ENCODE assay signal across 29 cellular contexts in the genomic region with DNA sequence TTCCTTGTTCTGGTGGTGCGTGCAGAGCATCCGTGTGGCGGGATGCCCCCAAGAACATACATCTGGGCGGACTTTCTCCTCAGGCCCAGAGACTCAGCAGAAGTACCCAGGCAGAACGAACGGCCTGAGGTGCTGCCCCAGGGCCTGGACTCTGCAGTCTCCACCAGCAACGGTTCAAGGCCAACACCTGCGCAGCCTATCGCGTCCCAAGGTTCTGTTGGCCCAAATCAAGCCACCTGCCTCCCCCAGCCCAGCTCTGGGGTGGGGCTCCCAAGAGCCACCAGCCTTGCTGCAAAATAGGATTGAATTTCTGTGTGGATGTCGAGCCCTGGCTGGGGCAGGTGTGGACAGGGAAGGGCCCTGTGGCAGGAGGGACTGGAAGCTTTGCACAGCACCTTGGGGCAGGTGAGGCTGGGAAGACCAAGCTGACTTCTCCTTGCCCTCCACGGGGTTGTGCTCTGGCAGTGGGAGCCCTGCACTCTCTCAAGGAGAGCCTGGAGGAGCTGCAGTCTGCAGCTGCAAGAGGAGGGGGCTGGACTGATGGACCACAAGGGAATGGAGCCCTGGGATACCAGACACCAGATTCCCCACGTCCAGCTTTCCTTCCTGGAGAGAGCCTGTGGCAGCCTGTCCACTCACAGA.
"Had no signal": no experiment of that assay in that cellular context is flagged by ENCODE, and none has a peak within 500 bp of the region (broad histone marks: within the 10 kb centered on the region; RNA-seq: fewer than 3 reads in every experiment).

No MANE protein-coding gene starts in this region.

- H3K36me3 ChIP-seq: Peyer's patch, SJSA1 had no signal

- H3K27ac ChIP-seq: KMS-11, Peyer's patch, SJSA1 had no signal

- H3K27ac Mint-ChIP-seq: activated CD4-positive, alpha-beta T cell treated with anti-CD3 and anti-CD28 coated beads, Interleukin-2, amount 10 ng/mL, durations not matched to agents 24 days and 14 days; activated CD8-positive, alpha-beta T cell treated with anti-CD3 and anti-CD28 coated beads for 36 hours; activated naive CD4-positive, alpha-beta T cell treated with anti-CD3 and anti-CD28 coated beads for 36 hours; activated naive CD8-positive, alpha-beta T cell; activated naive CD8-positive, alpha-beta T cell treated with anti-CD3 and anti-CD28 coated beads, Interleukin-2, amount 50 U/mL, for 24 hours; activated T-helper 1 cell treated with anti-CD3 and anti-CD28 coated beads, Interleukin-12 subunit alpha, Interleukin-12 subunit beta, Interleukin-2, Interleukin-4 antibody, amounts not matched to agents 30 ng/mL and 10 ng/mL and 1 ng/mL, durations not matched to agents 14 hours and 24 hours and 36 hours; T-helper 1 cell treated with Interleukin-12 subunit alpha and Interleukin-12 subunit beta and Interleukin-4 antibody, amounts not matched to agents 30 μg/mL and 1 μg/mL, for 36 hours; T-helper 2 cell treated with Interferon-gamma antibody and Interleukin-4, amounts not matched to agents 5 μg/mL and 100 μg/mL, for 36 hours had no signal

- H3K27me3 ChIP-seq: Peyer's patch, SJSA1 had no signal

- H3K9me3 ChIP-seq: Peyer's patch, SJSA1, SK-N-SH had no signal

- H3K4me3 Mint-ChIP-seq: activated CD4-positive, alpha-beta T cell treated with anti-CD3 and anti-CD28 coated beads, Interleukin-2, amount 10 ng/mL, durations not matched to agents 24 days and 14 days; activated CD8-positive, alpha-beta T cell treated with anti-CD3 and anti-CD28 coated beads for 36 hours; activated naive CD4-positive, alpha-beta T cell treated with anti-CD3 and anti-CD28 coated beads for 36 hours; activated naive CD8-positive, alpha-beta T cell; activated naive CD8-positive, alpha-beta T cell treated with anti-CD3 and anti-CD28 coated beads, Interleukin-2, amount 50 U/mL, for 24 hours; activated T-cell treated with anti-CD3 and anti-CD28 coated beads, Interleukin-2, amount 50 U/mL, for 4 hours; activated T-helper 1 cell treated with anti-CD3 and anti-CD28 coated beads, Interleukin-12 subunit alpha, Interleukin-12 subunit beta, Interleukin-2, Interleukin-4 antibody, amounts not matched to agents 30 ng/mL and 10 ng/mL and 1 ng/mL, durations not matched to agents 14 hours and 24 hours and 36 hours; brain; T-helper 1 cell treated with Interleukin-12 subunit alpha and Interleukin-12 subunit beta and Interleukin-4 antibody, amounts not matched to agents 30 μg/mL and 1 μg/mL, for 36 hours; T-helper 2 cell treated with Interferon-gamma antibody and Interleukin-4, amounts not matched to agents 5 μg/mL and 100 μg/mL, for 36 hours had no signal

- H3K4me1 ChIP-seq: Peyer's patch, SJSA1 had no signal

- H3K4me1 Mint-ChIP-seq: activated CD4-positive, alpha-beta T cell treated with anti-CD3 and anti-CD28 coated beads, Interleukin-2, amount 10 ng/mL, durations not matched to agents 24 days and 14 days; activated naive CD8-positive, alpha-beta T cell treated with anti-CD3 and anti-CD28 coated beads, Interleukin-2, amount 50 U/mL, for 24 hours had no signal

- H3K9me3 Mint-ChIP-seq: activated CD4-positive, alpha-beta T cell treated with anti-CD3 and anti-CD28 coated beads, Interleukin-2, amount 10 ng/mL, durations not matched to agents 24 days and 14 days; activated CD8-positive, alpha-beta T cell treated with anti-CD3 and anti-CD28 coated beads for 36 hours; activated naive CD8-positive, alpha-beta T cell treated with anti-CD3 and anti-CD28 coated beads, Interleukin-2, amount 50 U/mL, for 24 hours; activated T-cell treated with anti-CD3 and anti-CD28 coated beads, Interleukin-2, amount 50 U/mL, for 4 hours; activated T-helper 1 cell treated with anti-CD3 and anti-CD28 coated beads, Interleukin-12 subunit alpha, Interleukin-12 subunit beta, Interleukin-2, Interleukin-4 antibody, amounts not matched to agents 30 ng/mL and 10 ng/mL and 1 ng/mL, durations not matched to agents 14 hours and 24 hours and 36 hours; T-helper 1 cell treated with Interleukin-12 subunit alpha and Interleukin-12 subunit beta and Interleukin-4 antibody, amounts not matched to agents 30 μg/mL and 1 μg/mL, for 36 hours; T-helper 2 cell treated with Interferon-gamma antibody and Interleukin-4, amounts not matched to agents 5 μg/mL and 100 μg/mL, for 36 hours had no signal

- DNase-seq: activated CD4-positive, alpha-beta T cell treated with anti-CD3 and anti-CD28 coated beads, Interleukin-2, amount 10 ng/mL, durations not matched to agents 24 days and 14 days; activated CD4-positive, alpha-beta T cell treated with anti-CD3 and anti-CD28 coated beads, Interleukin-2, amount 50 U/mL, for 4 hours; activated CD8-positive, alpha-beta T cell treated with anti-CD3 and anti-CD28 coated beads for 36 hours; activated gamma-delta T cell treated with Interleukin-2 at 50 U/mL for 16 hours; activated naive CD4-positive, alpha-beta T cell treated with anti-CD3 and anti-CD28 coated beads for 36 hours; activated naive CD8-positive, alpha-beta T cell treated with anti-CD3 and anti-CD28 coated beads, Interleukin-2, amount 50 U/mL, for 24 hours; activated T-cell treated with anti-CD3 and anti-CD28 coated beads for 4 hours; activated T-cell treated with anti-CD3 and anti-CD28 coated beads, Interleukin-2, amount 50 U/mL, for 4 hours; anterior cingulate cortex; MM.1S; MV-4-11; NCI-H1092; NCI-H1436 treated with DMSO at 0.1 percent for 48 hours; NCI-H1694 treated with DMSO at 0.1 percent for 48 hours; NCI-H2029; NCI-H345; NCI-H524 treated with DMSO at 0.1 percent for 48 hours; PC-3; Peyer's patch; RPMI8226; SHP77 treated with DMSO at 0.1 percent for 48 hours; SK-N-SH had no signal

- H3K27me3 Mint-ChIP-seq: activated CD4-positive, alpha-beta T cell treated with anti-CD3 and anti-CD28 coated beads, Interleukin-2, amount 10 ng/mL, durations not matched to agents 24 days and 14 days; activated CD8-positive, alpha-beta T cell treated with anti-CD3 and anti-CD28 coated beads for 36 hours; activated naive CD8-positive, alpha-beta T cell; activated naive CD8-positive, alpha-beta T cell treated with anti-CD3 and anti-CD28 coated beads, Interleukin-2, amount 50 U/mL, for 24 hours; brain had no signal

- ATAC-seq: activated CD8-positive, alpha-beta T cell treated with anti-CD3 and anti-CD28 coated beads for 36 hours; activated naive CD8-positive, alpha-beta T cell treated with anti-CD3 and anti-CD28 coated beads, Interleukin-2, amount 50 U/mL, for 24 hours; activated T-cell treated with anti-CD3 and anti-CD28 coated beads, Interleukin-2, amount 50 U/mL, for 4 hours; PC-3 had no signal

- H3K4me3 ChIP-seq: Peyer's patch, SJSA1 had no signal

- H3K36me3 Mint-ChIP-seq: activated naive CD8-positive, alpha-beta T cell; brain had no signal
